In genomic region chr3:197961582-197961945, GRCh38 we compare ENCODE assay signal across 2 cellular contexts.
TF ChIP-seq lines count a peak whose summit lies in the region.

No MANE protein-coding gene starts in this region.

TF ChIP-seq in SK-N-SH, 30 proteins besides CTCF, POLR2A, EP300 and RAD21 (continued from another document):
- TF ChIP-seq, protein P1, sequence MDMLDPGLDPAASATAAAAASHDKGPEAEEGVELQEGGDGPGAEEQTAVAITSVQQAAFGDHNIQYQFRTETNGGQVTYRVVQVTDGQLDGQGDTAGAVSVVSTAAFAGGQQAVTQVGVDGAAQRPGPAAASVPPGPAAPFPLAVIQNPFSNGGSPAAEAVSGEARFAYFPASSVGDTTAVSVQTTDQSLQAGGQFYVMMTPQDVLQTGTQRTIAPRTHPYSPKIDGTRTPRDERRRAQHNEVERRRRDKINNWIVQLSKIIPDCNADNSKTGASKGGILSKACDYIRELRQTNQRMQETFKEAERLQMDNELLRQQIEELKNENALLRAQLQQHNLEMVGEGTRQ (IDR thresholded peaks at IDR 0.05; ENCODE audit: borderline replicate concordance, low read depth, low read length), result no peak
- no peak for TF ChIP-seq SIN3A (IDR thresholded peaks at IDR 0.05; ENCODE audit: borderline replicate concordance, low read depth, low read length)
- TF ChIP-seq RXRA (IDR thresholded peaks at IDR 0.05; ENCODE audit: borderline replicate concordance, low read depth), result no peak
- TF ChIP-seq CHD2 (IDR thresholded peaks at IDR 0.05; ENCODE audit: low read length, partially characterized antibody), result no peak
- no peak for TF ChIP-seq JUND (IDR thresholded peaks at IDR 0.05)
- TF ChIP-seq, protein P2, sequence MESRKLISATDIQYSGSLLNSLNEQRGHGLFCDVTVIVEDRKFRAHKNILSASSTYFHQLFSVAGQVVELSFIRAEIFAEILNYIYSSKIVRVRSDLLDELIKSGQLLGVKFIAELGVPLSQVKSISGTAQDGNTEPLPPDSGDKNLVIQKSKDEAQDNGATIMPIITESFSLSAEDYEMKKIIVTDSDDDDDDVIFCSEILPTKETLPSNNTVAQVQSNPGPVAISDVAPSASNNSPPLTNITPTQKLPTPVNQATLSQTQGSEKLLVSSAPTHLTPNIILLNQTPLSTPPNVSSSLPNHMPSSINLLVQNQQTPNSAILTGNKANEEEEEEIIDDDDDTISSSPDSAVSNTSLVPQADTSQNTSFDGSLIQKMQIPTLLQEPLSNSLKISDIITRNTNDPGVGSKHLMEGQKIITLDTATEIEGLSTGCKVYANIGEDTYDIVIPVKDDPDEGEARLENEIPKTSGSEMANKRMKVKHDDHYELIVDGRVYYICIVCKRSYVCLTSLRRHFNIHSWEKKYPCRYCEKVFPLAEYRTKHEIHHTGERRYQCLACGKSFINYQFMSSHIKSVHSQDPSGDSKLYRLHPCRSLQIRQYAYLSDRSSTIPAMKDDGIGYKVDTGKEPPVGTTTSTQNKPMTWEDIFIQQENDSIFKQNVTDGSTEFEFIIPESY (IDR thresholded peaks at IDR 0.05; ENCODE audit: borderline replicate concordance, low read depth), result no peak
- TF ChIP-seq SMC3 (IDR thresholded peaks at IDR 0.05; ENCODE audit: low read depth, low read length), result no peak
- no peak for TF ChIP-seq MAX (IDR thresholded peaks at IDR 0.05; ENCODE audit: low read depth)
- no peak for TF ChIP-seq RCOR1 (IDR thresholded peaks at IDR 0.05; ENCODE audit: low read length)
- TF ChIP-seq, protein P3, sequence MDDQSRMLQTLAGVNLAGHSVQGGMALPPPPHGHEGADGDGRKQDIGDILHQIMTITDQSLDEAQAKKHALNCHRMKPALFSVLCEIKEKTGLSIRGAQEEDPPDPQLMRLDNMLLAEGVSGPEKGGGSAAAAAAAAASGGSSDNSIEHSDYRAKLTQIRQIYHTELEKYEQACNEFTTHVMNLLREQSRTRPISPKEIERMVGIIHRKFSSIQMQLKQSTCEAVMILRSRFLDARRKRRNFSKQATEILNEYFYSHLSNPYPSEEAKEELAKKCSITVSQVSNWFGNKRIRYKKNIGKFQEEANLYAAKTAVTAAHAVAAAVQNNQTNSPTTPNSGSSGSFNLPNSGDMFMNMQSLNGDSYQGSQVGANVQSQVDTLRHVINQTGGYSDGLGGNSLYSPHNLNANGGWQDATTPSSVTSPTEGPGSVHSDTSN (IDR thresholded peaks at IDR 0.05), result no peak
- TF ChIP-seq MXI1 (IDR thresholded peaks at IDR 0.05; ENCODE audit: low read depth, low read length), result no peak
- no peak for TF ChIP-seq YY1 (IDR thresholded peaks at IDR 0.05; ENCODE audit: low read depth)

TF ChIP-seq in SK-N-SH treated with all-trans-retinoic acid at 6 μM for 48 hours, 23 proteins besides CTCF, POLR2A, EP300 and RAD21 (continued from another document):
- TF ChIP-seq POU6F1 (CRISPR knock-in tag; IDR thresholded peaks at IDR 0.05; ENCODE audit: borderline replicate concordance, low read depth), result no peak
- TF ChIP-seq ESRRG (CRISPR knock-in tag; IDR thresholded peaks at IDR 0.05), result no peak
- TF ChIP-seq ISL1 (CRISPR knock-in tag; IDR thresholded peaks at IDR 0.05), result no peak
- TF ChIP-seq ZC3H10 (CRISPR knock-in tag; IDR thresholded peaks at IDR 0.05), result no peak
- TF ChIP-seq ZNF70 (CRISPR knock-in tag; IDR thresholded peaks at IDR 0.05), result no peak
TF ChIP-seq in SK-N-SH treated with all-trans-retinoic acid at 6 μM for 48 hours: peak in this region for 0.
